In the genomic region with DNA sequence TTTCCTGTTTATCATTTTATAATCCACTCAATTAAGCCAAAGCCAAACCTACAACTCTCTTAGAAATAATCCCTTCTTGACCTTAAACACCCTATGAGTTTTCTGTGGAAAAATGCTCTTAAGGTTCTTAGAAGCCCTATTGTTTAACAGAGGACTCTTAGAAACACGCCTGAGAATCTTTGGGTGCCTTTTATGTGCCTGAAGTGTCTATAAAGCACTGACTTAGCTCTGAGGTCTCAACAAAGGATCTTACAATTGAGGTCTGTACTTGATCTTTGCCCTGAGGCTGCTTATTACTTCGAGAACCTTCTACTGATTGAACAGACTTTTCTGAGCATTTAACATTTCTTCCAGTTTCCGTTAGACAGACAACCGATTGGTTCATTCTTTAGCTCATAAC, we compare ENCODE assay signal across 7 cellular contexts.
"Had no signal": no experiment of that assay in that cellular context is flagged by ENCODE, and none has a peak within 500 bp of the region (broad histone marks: within the 10 kb centered on the region; RNA-seq: fewer than 3 reads in every experiment).

No MANE protein-coding gene starts in this region.

- ATAC-seq: GM23338, HCT116, K562 had no signal

- DNase-seq: H9, HFFc6, IMR-90, KG1 had no signal

- H3K4me3 ChIP-seq: GM23338, K562 had no signal
